In genomic region chr17:55241097-55241496, GRCh38 we compare ENCODE assay signal across 29 cellular contexts.
"Had no signal": no experiment of that assay in that cellular context is flagged by ENCODE, and none has a peak within 500 bp of the region (broad histone marks: within the 10 kb centered on the region; RNA-seq: fewer than 3 reads in every experiment).

No MANE protein-coding gene starts in this region.

- H3K4me3 ChIP-seq: stomach, suprapubic skin, testis, thoracic aorta, thyroid gland, tibial artery, tibial nerve, transverse colon, upper lobe of left lung, upper lobe of right lung, uterus, vagina had no signal

- H3K27me3 ChIP-seq: stomach, suprapubic skin, testis, thyroid gland, tibial nerve, upper lobe of left lung, upper lobe of right lung, uterus, vagina had no signal

- H3K27ac Mint-ChIP-seq: stimulated activated effector memory CD8-positive, alpha-beta T cell treated with anti-CD3 and anti-CD28 coated beads, Interleukin-12 subunit alpha, Interleukin-12 subunit beta, amount 100 ng/mL, for 72 hours; stimulated activated memory B cell treated with anti-CD40 and anti-IgM and Interleukin-4, amounts not matched to agents 10 μg/mL and 1 μg/mL and 100 μg/mL, for 72 hours; stimulated activated naive B cell treated with anti-CD40 and anti-IgM and Interleukin-4, amounts not matched to agents 10 μg/mL and 1 μg/mL and 100 μg/mL, for 72 hours; stimulated activated naive CD8-positive, alpha-beta T cell treated with anti-CD3 and anti-CD28 coated beads, Interleukin-15, amount 100 ng/mL, for 72 hours; stimulated activated naive CD8-positive, alpha-beta T cell treated with anti-CD3 and anti-CD28 coated beads, Interleukin-15, Interleukin-2, amounts not matched to agents 100 ng/mL and 50 ng/mL, for 24 hours; type B pancreatic cell had no signal

- H3K36me3 Mint-ChIP-seq: stimulated activated effector memory CD8-positive, alpha-beta T cell treated with anti-CD3 and anti-CD28 coated beads, Interleukin-12 subunit alpha, Interleukin-12 subunit beta, amount 100 ng/mL, for 72 hours; stimulated activated memory B cell treated with anti-CD40 and anti-IgM and Interleukin-4, amounts not matched to agents 10 μg/mL and 1 μg/mL and 100 μg/mL, for 72 hours; stimulated activated naive B cell treated with anti-CD40 and anti-IgM and Interleukin-4, amounts not matched to agents 10 μg/mL and 1 μg/mL and 100 μg/mL, for 72 hours; type B pancreatic cell had no signal

- H3K4me1 ChIP-seq: uterus had no signal

- H3K9me3 ChIP-seq: stomach, suprapubic skin, testis, thoracic aorta, thyroid gland, tibial artery, tibial nerve, transverse colon, upper lobe of left lung, upper lobe of right lung, uterus, vagina had no signal

- H3K36me3 ChIP-seq: stomach, suprapubic skin, thoracic aorta, thyroid gland, tibial artery, tibial nerve, transverse colon, upper lobe of left lung, upper lobe of right lung, uterus, vagina had no signal

- H3K27ac ChIP-seq: stomach, suprapubic skin, testis, thoracic aorta, thyroid gland, tibial artery, tibial nerve, transverse colon, upper lobe of left lung, upper lobe of right lung, uterus, vagina had no signal

- DNase-seq: stimulated activated CD4-positive, alpha-beta T cell treated with anti-CD3 and anti-CD28 coated beads, Interleukin-2, amount 100 ng/mL, for 48 hours; stimulated activated CD4-positive, alpha-beta T cell treated with anti-CD3 and anti-CD28 coated beads, Interleukin-4, amount 100 ng/mL, for 1 hour; stimulated activated CD4-positive, alpha-beta T cell treated with anti-CD3 and anti-CD28 coated beads, Interleukin-4, amount 100 ng/mL, for 24 hours; stimulated activated CD4-positive, alpha-beta T cell treated with anti-CD3 and anti-CD28 coated beads, Interleukin-4, amount 100 ng/mL, for 4 hours; stimulated activated CD8-positive, alpha-beta memory T cell treated with anti-CD3 and anti-CD28 coated beads, Interleukin-4, amount 100 ng/mL, for 48 hours; stimulated activated naive B cell treated with anti-CD40 and anti-IgM and Interleukin-4, amounts not matched to agents 10 μg/mL and 1 μg/mL and 100 μg/mL, for 72 hours; stimulated activated naive CD4-positive, alpha-beta T cell; stimulated activated naive CD4-positive, alpha-beta T cell treated with Interleukin-2 at 50 U/mL for 16 hours; stimulated activated naive CD8-positive, alpha-beta T cell treated with anti-CD3 and anti-CD28 coated beads, Interleukin-15, amount 100 ng/mL, for 72 hours; stimulated activated naive CD8-positive, alpha-beta T cell treated with anti-CD3 and anti-CD28 coated beads, Interleukin-15, Interleukin-2, amounts not matched to agents 100 U/mL and 50 U/mL, for 24 hours; stomach; substantia nigra; testis; thyroid gland; tibial artery; transverse colon; trophoblast cell; upper lobe of left lung; upper lobe of right lung; uterus had no signal

- H3K4me1 Mint-ChIP-seq: stimulated activated effector memory CD8-positive, alpha-beta T cell treated with anti-CD3 and anti-CD28 coated beads, Interleukin-12 subunit alpha, Interleukin-12 subunit beta, amount 100 ng/mL, for 72 hours had no signal

- H3K9me3 Mint-ChIP-seq: stimulated activated effector memory CD8-positive, alpha-beta T cell treated with anti-CD3 and anti-CD28 coated beads, Interleukin-12 subunit alpha, Interleukin-12 subunit beta, amount 100 ng/mL, for 72 hours; stimulated activated naive CD8-positive, alpha-beta T cell treated with anti-CD3 and anti-CD28 coated beads, Interleukin-15, amount 100 ng/mL, for 72 hours; stimulated activated naive CD8-positive, alpha-beta T cell treated with anti-CD3 and anti-CD28 coated beads, Interleukin-15, Interleukin-2, amounts not matched to agents 100 ng/mL and 50 ng/mL, for 24 hours; type B pancreatic cell had no signal

- ATAC-seq: stimulated activated effector memory CD8-positive, alpha-beta T cell treated with anti-CD3 and anti-CD28 coated beads, Interleukin-12 subunit alpha, Interleukin-12 subunit beta, amount 100 ng/mL, for 72 hours; stimulated activated memory B cell treated with anti-CD40 and anti-IgM and Interleukin-4, amounts not matched to agents 10 μg/mL and 1 μg/mL and 100 μg/mL, for 72 hours; stimulated activated naive B cell treated with anti-CD40 and anti-IgM and Interleukin-4, amounts not matched to agents 10 μg/mL and 1 μg/mL and 100 μg/mL, for 72 hours; stimulated activated naive CD8-positive, alpha-beta T cell treated with anti-CD3 and anti-CD28 coated beads, Interleukin-15, amount 100 ng/mL, for 72 hours; stimulated activated naive CD8-positive, alpha-beta T cell treated with anti-CD3 and anti-CD28 coated beads, Interleukin-15, Interleukin-2, amounts not matched to agents 100 U/mL and 50 U/mL, for 24 hours; upper lobe of right lung had no signal

- H3K4me3 Mint-ChIP-seq: stimulated activated effector memory CD8-positive, alpha-beta T cell treated with anti-CD3 and anti-CD28 coated beads, Interleukin-12 subunit alpha, Interleukin-12 subunit beta, amount 100 ng/mL, for 72 hours; stimulated activated memory B cell treated with anti-CD40 and anti-IgM and Interleukin-4, amounts not matched to agents 10 μg/mL and 1 μg/mL and 100 μg/mL, for 72 hours; stimulated activated naive B cell treated with anti-CD40 and anti-IgM and Interleukin-4, amounts not matched to agents 10 μg/mL and 1 μg/mL and 100 μg/mL, for 72 hours; stimulated activated naive CD8-positive, alpha-beta T cell treated with anti-CD3 and anti-CD28 coated beads, Interleukin-15, amount 100 ng/mL, for 72 hours; stimulated activated naive CD8-positive, alpha-beta T cell treated with anti-CD3 and anti-CD28 coated beads, Interleukin-15, Interleukin-2, amounts not matched to agents 100 ng/mL and 50 ng/mL, for 24 hours; type B pancreatic cell had no signal

- FAIRE-seq: urothelium cell line had no signal
